1 cellular context compared by ENCODE assay signal in the genomic region with DNA sequence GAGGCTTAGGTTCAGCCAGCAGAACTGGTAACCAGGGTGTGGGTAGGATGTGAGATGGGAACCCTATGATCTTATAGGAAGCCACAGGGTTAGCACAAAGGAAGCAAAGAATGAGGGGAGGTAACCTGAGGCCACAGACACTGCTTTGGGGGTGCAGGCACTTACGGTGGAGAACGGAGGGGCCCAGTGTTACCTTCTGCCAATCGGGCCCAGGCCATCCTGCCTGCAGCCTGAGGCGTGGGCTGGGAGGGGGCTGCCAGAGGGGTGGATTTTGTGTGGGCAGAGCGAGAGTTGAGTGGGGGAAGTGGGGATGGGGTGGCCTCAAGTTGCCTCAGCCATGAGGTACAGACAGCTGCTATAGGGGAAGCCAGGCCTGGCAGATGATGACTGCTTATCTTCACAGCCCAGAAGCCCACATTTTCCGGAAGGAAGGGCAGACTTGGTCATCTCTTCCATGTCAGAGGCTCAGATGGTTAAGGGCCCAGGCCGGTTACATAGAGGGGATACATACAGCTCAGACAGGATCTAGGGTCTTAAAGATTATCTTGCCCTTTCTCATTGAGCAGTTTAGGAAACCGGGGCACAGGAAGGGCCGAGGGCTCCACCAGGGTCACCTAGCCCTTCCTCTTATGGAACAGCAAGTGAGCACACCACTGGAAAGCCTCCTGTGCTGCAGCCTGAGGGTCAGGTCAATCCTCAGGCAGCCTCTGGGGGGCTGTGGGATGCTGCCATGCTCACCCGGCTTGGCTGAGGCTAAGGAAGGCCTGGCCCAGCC.
A peak's percentile ranks its signal among the peaks of the same experiment; 100 is the strongest.
TF ChIP-seq lines count a peak whose summit lies in the region.

No MANE protein-coding gene starts in this region.

TF ChIP-seq in endothelial cell of umbilical vein, 7 proteins besides CTCF, POLR2A, EP300 and RAD21 (continued from another document):
- TF ChIP-seq POLR2AphosphoS5 (IDR thresholded peaks at IDR 0.05; ENCODE audit: insufficient read depth, low read depth, low read length), result peak; percentile 37
